8 cellular contexts compared by ENCODE assay signal in genomic region chr2:96320326-96321229, GRCh38. TPM values are rescaled to one million over a fixed set of nuclear protein-coding genes. Genes with fewer than 3 reads are reported as not detected.
DNase-seq lines count a peak whose midpoint lies in the region; ATAC-seq, FAIRE-seq and TF ChIP-seq lines count a peak whose summit lies in the region.

No MANE protein-coding gene starts in this region.

- WGBS in mesenchymal stem cell = 45% methylated on average over 12 of the region's 12 CpGs

- POLR2A ChIA-PET in CD4-positive, alpha-beta T cell (lab: Charles Lee) = interaction anchor here (0.7 to 7.1 kb wide), 9 partner anchors 9 to 217 kb away, joined by 3 to 59 read pairs (median 4); partner anchors contain the start of genes NCAPH, SNRNP200 and STARD7

- TF ChIP-seq CTCF in CD4-positive, alpha-beta T cell (IDR thresholded peaks at IDR 0.05) = no peak

- H3K36me3 Mint-ChIP-seq in CD4-positive, alpha-beta T cell (ENCODE audit: low read depth) = peaks cover 2% of the 10 kb centered on the region
- H3K36me3 Mint-ChIP-seq in activated naive CD8-positive, alpha-beta T cell treated with anti-CD3 and anti-CD28 coated beads, Interleukin-2, amount 50 U/mL, for 24 hours (ENCODE audit: low read depth) = peaks cover 12% of the 10 kb centered on the region

- peak overlapping the region; percentile 16 for H3K27ac Mint-ChIP-seq in CD4-positive, alpha-beta T cell
- H3K27ac Mint-ChIP-seq in activated naive CD8-positive, alpha-beta T cell treated with anti-CD3 and anti-CD28 coated beads, Interleukin-2, amount 50 U/mL, for 24 hours = peak overlapping the region; percentile 80

- peak overlapping the region; percentile 84 for H2AFZ ChIP-seq in mesenchymal stem cell (ENCODE audit: low read depth, low read length)

- TF ChIP-seq POLR2A in GM12891 (IDR thresholded peaks at IDR 0.05; ENCODE audit: low read depth, low read length) = no peak

- peak overlapping the region in 1 of 2 experiments; percentile 91 for H3K4me3 ChIP-seq in mesenchymal stem cell (ENCODE audit: insufficient read depth in 1 of 2, low read depth in 1 of 2, low read length in 2 of 2)

- H2BK120ac ChIP-seq in mesenchymal stem cell (ENCODE audit: low read depth, low read length) = no peak overlapping the region

- CTCF ChIA-PET in CD4-positive, alpha-beta T cell (lab: Charles Lee) = interaction anchor here (2.0 to 3.6 kb wide), 2 partner anchors 24 to 87 kb away, joined by 7 to 18 read pairs; no protein-coding TSS in a partner anchor

- intact Hi-C loops in CD4-positive, alpha-beta T cell (cut with DNase I, micrococcal nuclease) = loop anchor here (1.0 to 10.0 kb wide), 2 partner anchors 15 to 116 kb away; partner anchors contain the start of genes SNRNP200 (in 1 of the 2) and STARD7 (in 1 of the 2)

- no peaks in the 10 kb centered on the region for H3K79me1 ChIP-seq in mesenchymal stem cell (replicated peaks; ENCODE audit: low read length, poor library complexity, severe bottlenecking)

- H2BK15ac ChIP-seq in mesenchymal stem cell (ENCODE audit: low read depth, poor library complexity, severe bottlenecking) = no peak overlapping the region

- H3K4me1 Mint-ChIP-seq in CD4-positive, alpha-beta T cell (ENCODE audit: low read depth) = peaks cover 46% of the 10 kb centered on the region
- peaks cover 73% of the 10 kb centered on the region for H3K4me1 Mint-ChIP-seq in activated naive CD8-positive, alpha-beta T cell treated with anti-CD3 and anti-CD28 coated beads, Interleukin-2, amount 50 U/mL, for 24 hours

- H2BK12ac ChIP-seq in mesenchymal stem cell (ENCODE audit: low read length in 2 of 2) = no peak overlapping the region

- no peaks in the 10 kb centered on the region for H3K9me3 Mint-ChIP-seq in CD4-positive, alpha-beta T cell
- H3K9me3 Mint-ChIP-seq in activated naive CD8-positive, alpha-beta T cell treated with anti-CD3 and anti-CD28 coated beads, Interleukin-2, amount 50 U/mL, for 24 hours = no peaks in the 10 kb centered on the region

- no peak for ATAC-seq in CD4-positive, alpha-beta T cell (ENCODE audit: poor library complexity)
- peak; percentile 8 for ATAC-seq in HG02981 (IDR thresholded peaks at IDR 0.05; ENCODE audit: unreplicated experiment)
- no peak for ATAC-seq in activated naive CD8-positive, alpha-beta T cell treated with anti-CD3 and anti-CD28 coated beads, Interleukin-2, amount 50 U/mL, for 24 hours

- peaks cover 19% of the 10 kb centered on the region for H3K4me1 ChIP-seq in mesenchymal stem cell (ENCODE audit: control insufficient read depth, insufficient read depth, low read depth, low read length)

- no peak overlapping the region for H3K14ac ChIP-seq in mesenchymal stem cell (ENCODE audit: low read length in 2 of 2)

- H3K23ac ChIP-seq in mesenchymal stem cell (ENCODE audit: low read length in 2 of 2) = no peak overlapping the region

- no peak overlapping the region for H3K27ac ChIP-seq in CD4-positive, alpha-beta T cell (ENCODE audit: low read depth, low read length)
- H3K27ac ChIP-seq in mesenchymal stem cell (ENCODE audit: low read length, poor library complexity, severe bottlenecking) = no peak overlapping the region

- no peak for FAIRE-seq in GM12891 (lab: Jason Lieb, UNC)

- no peaks in the 10 kb centered on the region for H3K9me3 ChIP-seq in CD4-positive, alpha-beta T cell (ENCODE audit: control insufficient read depth, low read length)
- no peaks in the 10 kb centered on the region for H3K9me3 ChIP-seq in mesenchymal stem cell (ENCODE audit: control insufficient read depth, low read length)

- no peaks in the 10 kb centered on the region for H3K36me3 ChIP-seq in mesenchymal stem cell (ENCODE audit: control insufficient read depth in 1 of 2, insufficient read depth in 2 of 2, low read depth in 1 of 2, low read length in 2 of 2)

- H3K27me3 ChIP-seq in CD4-positive, alpha-beta T cell (ENCODE audit: control insufficient read depth, insufficient read depth, low read length) = no peaks in the 10 kb centered on the region
- H3K27me3 ChIP-seq in mesenchymal stem cell (ENCODE audit: control insufficient read depth in 1 of 2, insufficient read depth in 1 of 2, low read length in 2 of 2) = peaks cover 13 to 35% of the 10 kb centered on the region in 2 experiments

- H4K91ac ChIP-seq in mesenchymal stem cell (ENCODE audit: low read length) = no peak overlapping the region

- no peak overlapping the region for H3K18ac ChIP-seq in mesenchymal stem cell (ENCODE audit: low read depth in 1 of 2, low read length in 2 of 2)

- H3K9ac ChIP-seq in mesenchymal stem cell (ENCODE audit: low read length) = peak overlapping the region; percentile 74

- H3K4me3 Mint-ChIP-seq in CD4-positive, alpha-beta T cell = peak overlapping the region; percentile 84
- peak overlapping the region; percentile 81 for H3K4me3 Mint-ChIP-seq in activated naive CD8-positive, alpha-beta T cell treated with anti-CD3 and anti-CD28 coated beads, Interleukin-2, amount 50 U/mL, for 24 hours

- H3K4me2 ChIP-seq in mesenchymal stem cell (ENCODE audit: low read length, poor library complexity, severe bottlenecking) = peak overlapping the region; percentile 100

- H3K4ac ChIP-seq in mesenchymal stem cell (ENCODE audit: low read depth in 1 of 2, low read length in 2 of 2) = no peak overlapping the region

- DNase-seq in CD4-positive, alpha-beta T cell = no peak
- no peak for DNase-seq in activated naive CD8-positive, alpha-beta T cell treated with anti-CD3 and anti-CD28 coated beads, Interleukin-2, amount 50 U/mL, for 24 hours
- no peak for DNase-seq in mesenchymal stem cell
- DNase-seq in NCI-H1417 treated with DMSO at 0.1 percent for 48 hours (lab: John Stamatoyannopoulos, UW) = no peak
- no peak for DNase-seq in NCI-H2029 treated with DMSO at 0.1 percent for 48 hours (lab: John Stamatoyannopoulos, UW)
- no peak for DNase-seq in GM12891 (ENCODE audit: insufficient read length, low spot score)
- DNase-seq in activated CD4-positive, alpha-beta T cell treated with anti-CD3 and anti-CD28 coated beads, Interleukin-2, amount 50 U/mL, for 4 hours = no peak

- no peak overlapping the region for H4K8ac ChIP-seq in mesenchymal stem cell (ENCODE audit: low read length)

- H3K27me3 Mint-ChIP-seq in CD4-positive, alpha-beta T cell = peaks cover 3% of the 10 kb centered on the region
- peaks cover 2% of the 10 kb centered on the region for H3K27me3 Mint-ChIP-seq in activated naive CD8-positive, alpha-beta T cell treated with anti-CD3 and anti-CD28 coated beads, Interleukin-2, amount 50 U/mL, for 24 hours

- no peak overlapping the region for H2BK5ac ChIP-seq in mesenchymal stem cell (ENCODE audit: low read depth, low read length, poor library complexity, severe bottlenecking)

- H2AK5ac ChIP-seq in mesenchymal stem cell (ENCODE audit: low read length, severe bottlenecking) = no peak overlapping the region

TF ChIP-seq in GM12891, 5 proteins besides CTCF, POLR2A, EP300 and RAD21:
- TF ChIP-seq PAX5 (IDR thresholded peaks at IDR 0.05; ENCODE audit: insufficient read depth, low read length, severe bottlenecking) (no peak), TAF1 (IDR thresholded peaks at IDR 0.05; ENCODE audit: low read depth, low read length) (no peak), POLR2AphosphoS5 (IDR thresholded peaks at IDR 0.05; ENCODE audit: low read depth, low read length) (no peak), POU2F2 (IDR thresholded peaks at IDR 0.05; ENCODE audit: low read depth, low read length) (no peak), SPI1 (IDR thresholded peaks at IDR 0.05; ENCODE audit: low read depth, low read length) (no peak)

RNA-seq across cellular contexts. Expression of gene ITPRIPL1, which starts 4.5 kb away (rescaled TPM):
- total RNA-seq in CD4-positive, alpha-beta T cell = 1 to 10 TPM; 5.1 to 5.7 TPM
- 1.4 TPM for polyA plus RNA-seq in mesenchymal stem cell (2013, experiment 1 of 2)
- polyA plus RNA-seq in mesenchymal stem cell (2013, experiment 2 of 2) = 1.4 TPM
- 8.2 TPM for polyA plus RNA-seq in GM12891 (2012; ENCODE audit: low read depth, missing spikeins)

RNA-seq across cellular contexts. Expression of gene NCAPH, which starts 15.0 kb away (rescaled TPM):
- total RNA-seq in CD4-positive, alpha-beta T cell = 1 to 10 TPM; 3.0 to 3.1 TPM
- polyA plus RNA-seq in mesenchymal stem cell (2013, experiment 1 of 2) = 3.4 TPM
- 3.3 TPM for polyA plus RNA-seq in mesenchymal stem cell (2013, experiment 2 of 2)
- 24.9 TPM for polyA plus RNA-seq in GM12891 (2012; ENCODE audit: low read depth, missing spikeins)

RNA-seq across cellular contexts. Expression of gene SNRNP200, which starts 15.2 kb away (rescaled TPM):
- total RNA-seq in CD4-positive, alpha-beta T cell = 100 to 1,000 TPM; 274 to 297 TPM
- 43.8 TPM for polyA plus RNA-seq in mesenchymal stem cell (2013, experiment 1 of 2)
- polyA plus RNA-seq in mesenchymal stem cell (2013, experiment 2 of 2) = 39.2 TPM
- 92.6 TPM for polyA plus RNA-seq in GM12891 (2012; ENCODE audit: low read depth, missing spikeins)

RNA-seq across cellular contexts. Expression of gene CIAO1, which starts 54.6 kb away (rescaled TPM):
- total RNA-seq in CD4-positive, alpha-beta T cell = 10 to 100 TPM; 55.4 to 55.6 TPM
- 33.6 TPM for polyA plus RNA-seq in mesenchymal stem cell (2013, experiment 1 of 2)
- polyA plus RNA-seq in mesenchymal stem cell (2013, experiment 2 of 2) = 32.9 TPM
- 36.4 TPM for polyA plus RNA-seq in GM12891 (2012; ENCODE audit: low read depth, missing spikeins)

RNA-seq across cellular contexts. Expression of gene TMEM127, which starts 54.8 kb away (rescaled TPM):
- 10 to 100 TPM; 34.2 to 36.0 TPM for total RNA-seq in CD4-positive, alpha-beta T cell
- polyA plus RNA-seq in mesenchymal stem cell (2013, experiment 1 of 2) = 56.4 TPM
- polyA plus RNA-seq in mesenchymal stem cell (2013, experiment 2 of 2) = 55.0 TPM
- 10.9 TPM for polyA plus RNA-seq in GM12891 (2012; ENCODE audit: low read depth, missing spikeins)
